Comparison of ENCODE assay signal across 12 cellular contexts in the genomic region with DNA sequence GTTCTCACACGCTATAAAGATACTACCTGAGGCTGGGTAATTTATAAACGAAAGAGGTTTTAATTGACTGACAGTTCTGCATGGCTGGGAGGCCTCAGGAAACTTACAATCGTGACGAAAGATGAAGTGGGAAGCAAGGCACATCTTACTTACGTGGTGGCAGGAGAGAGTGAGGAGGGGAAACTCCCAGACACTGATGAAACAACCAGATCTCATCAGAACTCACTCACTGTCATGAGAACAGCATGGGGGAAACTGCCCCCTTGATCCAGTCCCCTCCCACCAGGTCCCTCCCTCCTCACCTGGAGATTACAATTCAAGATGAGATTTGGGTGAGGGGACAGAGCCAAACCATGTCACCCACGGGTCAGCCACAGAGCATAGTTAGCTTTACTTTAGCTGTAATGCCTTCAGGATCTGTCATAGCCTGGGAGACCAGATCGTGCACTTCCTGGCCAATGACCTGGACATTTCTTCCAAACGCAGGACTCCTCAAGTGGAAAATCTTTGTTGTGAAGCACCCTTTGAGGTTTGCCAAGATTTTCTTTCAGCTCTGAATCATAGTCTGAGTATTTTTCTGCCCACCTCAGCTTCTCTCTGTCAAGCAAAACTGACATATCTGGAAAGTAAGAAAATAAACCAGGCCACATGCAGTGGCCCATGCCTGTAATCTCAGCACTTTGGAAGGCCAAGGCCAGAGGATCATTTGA. TPM values are rescaled to one million over a fixed set of nuclear protein-coding genes. Genes with fewer than 3 reads are reported as not detected.
DNase-seq lines count a peak whose midpoint lies in the region; ATAC-seq and TF ChIP-seq lines count a peak whose summit lies in the region.
"Had no signal": no experiment of that assay in that cellular context is flagged by ENCODE, and none has a peak within 500 bp of the region (broad histone marks: within the 10 kb centered on the region; RNA-seq: fewer than 3 reads in every experiment).

No MANE protein-coding gene starts in this region.

- H3K4me1 Mint-ChIP-seq in activated CD4-positive, alpha-beta memory T cell treated with anti-CD3 and anti-CD28 coated beads for 36 hours (ENCODE audit: low read depth), result peaks cover 7% of the 10 kb centered on the region
- H3K4me1 Mint-ChIP-seq in activated CD4-positive, alpha-beta memory T cell treated with anti-CD3 and anti-CD28 coated beads, Interleukin-2, amount 10 ng/mL, durations not matched to agents 7 days and 5 days, result peaks cover 4% of the 10 kb centered on the region

- no peak overlapping the region for H3K4me3 Mint-ChIP-seq in activated CD4-positive, alpha-beta memory T cell treated with anti-CD3 and anti-CD28 coated beads for 36 hours
- no peak overlapping the region for H3K4me3 Mint-ChIP-seq in activated CD4-positive, alpha-beta memory T cell treated with anti-CD3 and anti-CD28 coated beads, Interleukin-2, amount 10 ng/mL, durations not matched to agents 7 days and 5 days

- ATAC-seq in HG03045 (IDR thresholded peaks at IDR 0.05; ENCODE audit: unreplicated experiment) (no peak), HG03432 (IDR thresholded peaks at IDR 0.05; ENCODE audit: unreplicated experiment) (no peak)

- intact Hi-C loops in activated CD4-positive, alpha-beta memory T cell treated with anti-CD3 and anti-CD28 coated beads for 36 hours (cut with micrococcal nuclease), result no loop called here

- POLR2A ChIA-PET in activated CD4-positive, alpha-beta memory T cell treated with anti-CD3 and anti-CD28 coated beads for 36 hours (lab: Charles Lee), result no interaction called here
- POLR2A ChIA-PET in activated CD4-positive, alpha-beta memory T cell treated with anti-CD3 and anti-CD28 coated beads, Interleukin-2, amount 10 ng/mL, durations not matched to agents 7 days and 5 days (lab: Charles Lee), result no interaction called here

- H3K36me3 Mint-ChIP-seq in activated CD4-positive, alpha-beta memory T cell treated with anti-CD3 and anti-CD28 coated beads for 36 hours, result no peaks in the 10 kb centered on the region
- no peaks in the 10 kb centered on the region for H3K36me3 Mint-ChIP-seq in activated CD4-positive, alpha-beta memory T cell treated with anti-CD3 and anti-CD28 coated beads, Interleukin-2, amount 10 ng/mL, durations not matched to agents 7 days and 5 days (ENCODE audit: low read depth)

- peak; percentile 20 for DNase-seq in activated CD4-positive, alpha-beta memory T cell treated with anti-CD3 and anti-CD28 coated beads for 36 hours
- no peak for DNase-seq in activated CD4-positive, alpha-beta memory T cell treated with anti-CD3 and anti-CD28 coated beads, Interleukin-2, amount 10 ng/mL, durations not matched to agents 7 days and 5 days
- DNase-seq in RPMI7951 (ENCODE audit: low read depth), result peak; percentile 93
- peak; percentile 70 for DNase-seq in fibroblast of mammary gland (ENCODE audit: low read depth)
- peak; percentile 17 for DNase-seq in stimulated activated CD4-positive, alpha-beta T cell treated with anti-CD3 and anti-CD28 coated beads, Interleukin-4, amount 100 ng/mL, for 24 hours
- no peak for DNase-seq in amygdala (lab: John Stamatoyannopoulos, UW)
- DNase-seq: NK-92 treated with Interleukin-12 subunit alpha and Interleukin-12 subunit beta, amount 100 ng/mL, for 24 hours had no signal

- no peak overlapping the region for H3K4me3 ChIP-seq in fibroblast of mammary gland (ENCODE audit: control insufficient read depth, low read depth, low read length)
- H3K4me3 ChIP-seq: thoracic aorta had no signal

- H3K27ac Mint-ChIP-seq in activated CD4-positive, alpha-beta memory T cell treated with anti-CD3 and anti-CD28 coated beads for 36 hours, result no peak overlapping the region
- no peak overlapping the region for H3K27ac Mint-ChIP-seq in activated CD4-positive, alpha-beta memory T cell treated with anti-CD3 and anti-CD28 coated beads, Interleukin-2, amount 10 ng/mL, durations not matched to agents 7 days and 5 days

- no peaks in the 10 kb centered on the region for H3K9me3 Mint-ChIP-seq in activated CD4-positive, alpha-beta memory T cell treated with anti-CD3 and anti-CD28 coated beads for 36 hours
- H3K9me3 Mint-ChIP-seq in activated CD4-positive, alpha-beta memory T cell treated with anti-CD3 and anti-CD28 coated beads, Interleukin-2, amount 10 ng/mL, durations not matched to agents 7 days and 5 days, result no peaks in the 10 kb centered on the region

- no peak for TF ChIP-seq CTCF in fibroblast of mammary gland (conservative IDR thresholded peaks at IDR 0.05; ENCODE audit: control insufficient read depth, insufficient read depth, low read depth, low read length)

- H3K27me3 Mint-ChIP-seq in activated CD4-positive, alpha-beta memory T cell treated with anti-CD3 and anti-CD28 coated beads for 36 hours, result peaks cover 44% of the 10 kb centered on the region
- peaks cover 50% of the 10 kb centered on the region for H3K27me3 Mint-ChIP-seq in activated CD4-positive, alpha-beta memory T cell treated with anti-CD3 and anti-CD28 coated beads, Interleukin-2, amount 10 ng/mL, durations not matched to agents 7 days and 5 days

- CTCF ChIA-PET in activated CD4-positive, alpha-beta memory T cell treated with anti-CD3 and anti-CD28 coated beads for 36 hours (lab: Charles Lee), result interaction anchor here (0.7 to 2.6 kb wide), 4 partner anchors 8 to 242 kb away, joined by 3 to 11 read pairs (median 3); no protein-coding TSS in a partner anchor
- CTCF ChIA-PET in activated CD4-positive, alpha-beta memory T cell treated with anti-CD3 and anti-CD28 coated beads, Interleukin-2, amount 10 ng/mL, durations not matched to agents 7 days and 5 days (lab: Charles Lee), result interaction anchor here (0.8 kb wide), 1 partner anchor 9 kb away, joined by 3 read pairs; no protein-coding TSS in a partner anchor

RNA-seq across cellular contexts. Expression of a gene that starts 25.2 kb away (rescaled TPM):
- not detected for total RNA-seq in activated CD4-positive, alpha-beta memory T cell treated with anti-CD3 and anti-CD28 coated beads for 36 hours
- not detected for total RNA-seq in activated CD4-positive, alpha-beta memory T cell treated with anti-CD3 and anti-CD28 coated beads, Interleukin-2, amount 10 ng/mL, durations not matched to agents 7 days and 5 days
- total RNA-seq in RPMI7951 (2014; rRNA removed; shearing (Covaris generic)), result under 0.01 TPM in 1 of 2 replicates, not detected in the other

RNA-seq across cellular contexts. Expression of a gene that starts 42.1 kb away (rescaled TPM):
- not detected for total RNA-seq in activated CD4-positive, alpha-beta memory T cell treated with anti-CD3 and anti-CD28 coated beads for 36 hours
- total RNA-seq in activated CD4-positive, alpha-beta memory T cell treated with anti-CD3 and anti-CD28 coated beads, Interleukin-2, amount 10 ng/mL, durations not matched to agents 7 days and 5 days, result not detected
- not detected in 2 replicates for total RNA-seq in RPMI7951 (2014; rRNA removed; shearing (Covaris generic))
- total RNA-seq: dermis microvascular lymphatic vessel endothelial cell, skeletal muscle tissue, thoracic aorta had no signal

Comparison
In these comparisons a context has a peak if more than half of its experiments do, and no peak if none do; other contexts are left out.
1. DNase-seq: peak in activated CD4-positive, alpha-beta memory T cell treated with anti-CD3 and anti-CD28 coated beads for 36 hours (single experiment), RPMI7951 (single experiment), fibroblast of mammary gland (single experiment) and stimulated activated CD4-positive, alpha-beta T cell treated with anti-CD3 and anti-CD28 coated beads, Interleukin-4, amount 100 ng/mL, for 24 hours (single experiment); none in activated CD4-positive, alpha-beta memory T cell treated with anti-CD3 and anti-CD28 coated beads, Interleukin-2, amount 10 ng/mL, durations not matched to agents 7 days and 5 days (single experiment) and amygdala (0 of 56).